ENCODE assay signal across 1 cellular context in the genomic region with DNA sequence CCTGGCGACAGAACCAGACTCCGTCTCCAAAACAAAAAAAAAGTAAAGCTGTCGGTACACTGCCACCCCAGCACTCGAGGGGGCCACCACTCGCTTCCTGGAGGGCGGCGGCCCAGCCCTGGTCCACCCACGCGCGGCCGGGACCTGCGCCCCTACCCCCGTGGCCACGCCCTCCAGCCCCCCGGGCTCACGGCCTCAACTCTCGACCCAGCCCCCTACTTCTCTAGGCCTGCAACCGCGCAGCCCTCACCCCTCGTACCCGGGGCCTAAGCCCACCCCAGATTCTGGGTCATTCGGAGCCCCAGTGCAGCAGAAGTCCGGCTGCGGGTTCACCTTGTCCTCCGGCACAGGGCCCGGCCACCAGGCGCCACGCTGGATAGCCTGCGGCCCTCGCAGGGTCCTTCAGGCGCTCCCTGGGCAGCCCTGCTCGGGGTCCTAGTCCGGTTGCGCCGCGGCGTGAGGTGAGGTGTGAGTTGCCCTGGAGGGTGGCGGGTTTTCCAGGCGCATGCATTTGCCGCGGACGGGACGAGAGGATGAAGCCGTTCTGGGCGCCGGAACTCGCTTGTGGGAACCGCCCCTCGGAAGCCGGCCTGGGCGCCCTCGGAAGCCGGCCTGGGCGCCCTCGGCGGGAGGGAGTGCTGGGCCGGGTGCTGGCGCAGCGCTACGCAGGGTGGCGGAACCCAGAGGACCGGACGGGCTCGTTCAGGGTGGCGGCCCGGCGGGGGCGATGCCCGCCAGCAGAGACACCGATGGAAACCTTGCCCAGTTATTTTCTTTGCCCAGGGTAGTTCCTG.
A peak's percentile ranks its signal among the peaks of the same experiment; 100 is the strongest.
TF ChIP-seq lines count a peak whose summit lies in the region.

A gene (minus strand): TSS at position 348 of the 794 bp plus-strand sequence.

TF ChIP-seq in GM12878, 131 proteins besides CTCF, POLR2A, EP300 and RAD21 (continued from another document and continues in another):
- TF ChIP-seq, protein P1, sequence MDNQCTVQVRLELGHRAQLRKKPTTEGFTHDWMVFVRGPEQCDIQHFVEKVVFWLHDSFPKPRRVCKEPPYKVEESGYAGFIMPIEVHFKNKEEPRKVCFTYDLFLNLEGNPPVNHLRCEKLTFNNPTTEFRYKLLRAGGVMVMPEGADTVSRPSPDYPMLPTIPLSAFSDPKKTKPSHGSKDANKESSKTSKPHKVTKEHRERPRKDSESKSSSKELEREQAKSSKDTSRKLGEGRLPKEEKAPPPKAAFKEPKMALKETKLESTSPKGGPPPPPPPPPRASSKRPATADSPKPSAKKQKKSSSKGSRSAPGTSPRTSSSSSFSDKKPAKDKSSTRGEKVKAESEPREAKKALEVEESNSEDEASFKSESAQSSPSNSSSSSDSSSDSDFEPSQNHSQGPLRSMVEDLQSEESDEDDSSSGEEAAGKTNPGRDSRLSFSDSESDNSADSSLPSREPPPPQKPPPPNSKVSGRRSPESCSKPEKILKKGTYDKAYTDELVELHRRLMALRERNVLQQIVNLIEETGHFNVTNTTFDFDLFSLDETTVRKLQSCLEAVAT (IDR thresholded peaks at IDR 0.05) = no peak
- TF ChIP-seq KDM1A (IDR thresholded peaks at IDR 0.05; ENCODE audit: borderline replicate concordance) (no peak), KLF5 (IDR thresholded peaks at IDR 0.05; ENCODE audit: partially characterized antibody) (peak; percentile 39), SREBF2 (IDR thresholded peaks at IDR 0.05; ENCODE audit: low read length) (no peak), MYC (IDR thresholded peaks at IDR 0.05; ENCODE audit: insufficient read depth, insufficient read length, insufficient replicate concordance, low read length, severe bottlenecking) (peak; percentile 99), BACH1 (IDR thresholded peaks at IDR 0.05; ENCODE audit: borderline replicate concordance) (peak; percentile 31), ZNF24 (IDR thresholded peaks at IDR 0.05) (no peak), IRF4 (IDR thresholded peaks at IDR 0.05; ENCODE audit: low read depth, low read length) (no peak), STAT3 (IDR thresholded peaks at IDR 0.05; ENCODE audit: low read depth, low read length) (no peak), ZNF217 (IDR thresholded peaks at IDR 0.05) (no peak), GATAD2B (conservative IDR thresholded peaks at IDR 0.05; ENCODE audit: low read depth) (peak; percentile 68; the same call in 1 of the 2 replicates), PAX5 (IDR thresholded peaks at IDR 0.05; ENCODE audit: borderline replicate concordance, low read depth, low read length) (no peak), SREBF1 (IDR thresholded peaks at IDR 0.05; ENCODE audit: low read length) (no peak), CHD4 (IDR thresholded peaks at IDR 0.05) (no peak), NR2F1 (conservative IDR thresholded peaks at IDR 0.05) (peak; percentile 86), ZNF384 (IDR thresholded peaks at IDR 0.05; ENCODE audit: borderline replicate concordance, low read depth, low read length) (0 out of 2 replicates have a peak, but pooled peaks have one; percentile 55), CREB1 (IDR thresholded peaks at IDR 0.05; ENCODE audit: low read depth) (peak; percentile 96), HDAC2 (IDR thresholded peaks at IDR 0.05) (no peak), SUPT20H (IDR thresholded peaks at IDR 0.05; ENCODE audit: borderline replicate concordance, control insufficient read depth, low read depth, low read length) (no peak), SMAD5 (IDR thresholded peaks at IDR 0.05; ENCODE audit: low read depth) (no peak), KAT2A (conservative IDR thresholded peaks at IDR 0.05; ENCODE audit: control insufficient read depth, low read depth, low read length) (no peak), RBBP5 (conservative IDR thresholded peaks at IDR 0.05) (no peak), PAX8 (IDR thresholded peaks at IDR 0.05) (no peak), RFX5 (IDR thresholded peaks at IDR 0.05; ENCODE audit: low read depth, low read length) (peak; percentile 36; the same call in 1 of the 2 replicates), CBX5 (IDR thresholded peaks at IDR 0.05; ENCODE audit: low read depth) (peak; percentile 52; the same call in 1 of the 2 replicates), DPF2 (IDR thresholded peaks at IDR 0.05) (peak; percentile 49; the same call in 1 of the 2 replicates), TAF1 (IDR thresholded peaks at IDR 0.05; ENCODE audit: borderline replicate concordance, low read depth, low read length) (peak; percentile 88), IKZF2 (IDR thresholded peaks at IDR 0.05) (peak; percentile 44 to 58; a peak in 2 of 4 replicates), ZNF207 (IDR thresholded peaks at IDR 0.05; ENCODE audit: borderline replicate concordance) (peak; percentile 78), TBL1XR1 (IDR thresholded peaks at IDR 0.05; ENCODE audit: low read depth, low read length) (peak; percentile 27; the same call in 1 of the 2 replicates), HDGF (IDR thresholded peaks at IDR 0.05) (no peak), EGR1 (IDR thresholded peaks at IDR 0.05; ENCODE audit: borderline replicate concordance in 1 of 2, low read depth in 2 of 2, low read length in 2 of 2) (peak in 1 of 2 experiments; percentile 95; a peak in 2 of 3 replicates)
- TF ChIP-seq, protein P2, sequence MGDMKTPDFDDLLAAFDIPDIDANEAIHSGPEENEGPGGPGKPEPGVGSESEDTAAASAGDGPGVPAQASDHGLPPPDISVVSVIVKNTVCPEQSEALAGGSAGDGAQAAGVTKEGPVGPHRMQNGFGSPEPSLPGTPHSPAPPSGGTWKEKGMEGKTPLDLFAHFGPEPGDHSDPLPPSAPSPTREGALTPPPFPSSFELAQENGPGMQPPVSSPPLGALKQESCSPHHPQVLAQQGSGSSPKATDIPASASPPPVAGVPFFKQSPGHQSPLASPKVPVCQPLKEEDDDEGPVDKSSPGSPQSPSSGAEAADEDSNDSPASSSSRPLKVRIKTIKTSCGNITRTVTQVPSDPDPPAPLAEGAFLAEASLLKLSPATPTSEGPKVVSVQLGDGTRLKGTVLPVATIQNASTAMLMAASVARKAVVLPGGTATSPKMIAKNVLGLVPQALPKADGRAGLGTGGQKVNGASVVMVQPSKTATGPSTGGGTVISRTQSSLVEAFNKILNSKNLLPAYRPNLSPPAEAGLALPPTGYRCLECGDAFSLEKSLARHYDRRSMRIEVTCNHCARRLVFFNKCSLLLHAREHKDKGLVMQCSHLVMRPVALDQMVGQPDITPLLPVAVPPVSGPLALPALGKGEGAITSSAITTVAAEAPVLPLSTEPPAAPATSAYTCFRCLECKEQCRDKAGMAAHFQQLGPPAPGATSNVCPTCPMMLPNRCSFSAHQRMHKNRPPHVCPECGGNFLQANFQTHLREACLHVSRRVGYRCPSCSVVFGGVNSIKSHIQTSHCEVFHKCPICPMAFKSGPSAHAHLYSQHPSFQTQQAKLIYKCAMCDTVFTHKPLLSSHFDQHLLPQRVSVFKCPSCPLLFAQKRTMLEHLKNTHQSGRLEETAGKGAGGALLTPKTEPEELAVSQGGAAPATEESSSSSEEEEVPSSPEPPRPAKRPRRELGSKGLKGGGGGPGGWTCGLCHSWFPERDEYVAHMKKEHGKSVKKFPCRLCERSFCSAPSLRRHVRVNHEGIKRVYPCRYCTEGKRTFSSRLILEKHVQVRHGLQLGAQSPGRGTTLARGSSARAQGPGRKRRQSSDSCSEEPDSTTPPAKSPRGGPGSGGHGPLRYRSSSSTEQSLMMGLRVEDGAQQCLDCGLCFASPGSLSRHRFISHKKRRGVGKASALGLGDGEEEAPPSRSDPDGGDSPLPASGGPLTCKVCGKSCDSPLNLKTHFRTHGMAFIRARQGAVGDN (IDR thresholded peaks at IDR 0.05) = peak; percentile 96
- TF ChIP-seq, protein P3, sequence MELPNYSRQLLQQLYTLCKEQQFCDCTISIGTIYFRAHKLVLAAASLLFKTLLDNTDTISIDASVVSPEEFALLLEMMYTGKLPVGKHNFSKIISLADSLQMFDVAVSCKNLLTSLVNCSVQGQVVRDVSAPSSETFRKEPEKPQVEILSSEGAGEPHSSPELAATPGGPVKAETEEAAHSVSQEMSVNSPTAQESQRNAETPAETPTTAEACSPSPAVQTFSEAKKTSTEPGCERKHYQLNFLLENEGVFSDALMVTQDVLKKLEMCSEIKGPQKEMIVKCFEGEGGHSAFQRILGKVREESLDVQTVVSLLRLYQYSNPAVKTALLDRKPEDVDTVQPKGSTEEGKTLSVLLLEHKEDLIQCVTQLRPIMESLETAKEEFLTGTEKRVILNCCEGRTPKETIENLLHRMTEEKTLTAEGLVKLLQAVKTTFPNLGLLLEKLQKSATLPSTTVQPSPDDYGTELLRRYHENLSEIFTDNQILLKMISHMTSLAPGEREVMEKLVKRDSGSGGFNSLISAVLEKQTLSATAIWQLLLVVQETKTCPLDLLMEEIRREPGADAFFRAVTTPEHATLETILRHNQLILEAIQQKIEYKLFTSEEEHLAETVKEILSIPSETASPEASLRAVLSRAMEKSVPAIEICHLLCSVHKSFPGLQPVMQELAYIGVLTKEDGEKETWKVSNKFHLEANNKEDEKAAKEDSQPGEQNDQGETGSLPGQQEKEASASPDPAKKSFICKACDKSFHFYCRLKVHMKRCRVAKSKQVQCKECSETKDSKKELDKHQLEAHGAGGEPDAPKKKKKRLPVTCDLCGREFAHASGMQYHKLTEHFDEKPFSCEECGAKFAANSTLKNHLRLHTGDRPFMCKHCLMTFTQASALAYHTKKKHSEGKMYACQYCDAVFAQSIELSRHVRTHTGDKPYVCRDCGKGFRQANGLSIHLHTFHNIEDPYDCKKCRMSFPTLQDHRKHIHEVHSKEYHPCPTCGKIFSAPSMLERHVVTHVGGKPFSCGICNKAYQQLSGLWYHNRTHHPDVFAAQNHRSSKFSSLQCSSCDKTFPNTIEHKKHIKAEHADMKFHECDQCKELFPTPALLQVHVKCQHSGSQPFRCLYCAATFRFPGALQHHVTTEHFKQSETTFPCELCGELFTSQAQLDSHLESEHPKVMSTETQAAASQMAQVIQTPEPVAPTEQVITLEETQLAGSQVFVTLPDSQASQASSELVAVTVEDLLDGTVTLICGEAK (IDR thresholded peaks at IDR 0.05; ENCODE audit: borderline replicate concordance) = 0 out of 2 replicates have a peak, but pooled peaks have one; percentile 19
- TF ChIP-seq, protein P4, sequence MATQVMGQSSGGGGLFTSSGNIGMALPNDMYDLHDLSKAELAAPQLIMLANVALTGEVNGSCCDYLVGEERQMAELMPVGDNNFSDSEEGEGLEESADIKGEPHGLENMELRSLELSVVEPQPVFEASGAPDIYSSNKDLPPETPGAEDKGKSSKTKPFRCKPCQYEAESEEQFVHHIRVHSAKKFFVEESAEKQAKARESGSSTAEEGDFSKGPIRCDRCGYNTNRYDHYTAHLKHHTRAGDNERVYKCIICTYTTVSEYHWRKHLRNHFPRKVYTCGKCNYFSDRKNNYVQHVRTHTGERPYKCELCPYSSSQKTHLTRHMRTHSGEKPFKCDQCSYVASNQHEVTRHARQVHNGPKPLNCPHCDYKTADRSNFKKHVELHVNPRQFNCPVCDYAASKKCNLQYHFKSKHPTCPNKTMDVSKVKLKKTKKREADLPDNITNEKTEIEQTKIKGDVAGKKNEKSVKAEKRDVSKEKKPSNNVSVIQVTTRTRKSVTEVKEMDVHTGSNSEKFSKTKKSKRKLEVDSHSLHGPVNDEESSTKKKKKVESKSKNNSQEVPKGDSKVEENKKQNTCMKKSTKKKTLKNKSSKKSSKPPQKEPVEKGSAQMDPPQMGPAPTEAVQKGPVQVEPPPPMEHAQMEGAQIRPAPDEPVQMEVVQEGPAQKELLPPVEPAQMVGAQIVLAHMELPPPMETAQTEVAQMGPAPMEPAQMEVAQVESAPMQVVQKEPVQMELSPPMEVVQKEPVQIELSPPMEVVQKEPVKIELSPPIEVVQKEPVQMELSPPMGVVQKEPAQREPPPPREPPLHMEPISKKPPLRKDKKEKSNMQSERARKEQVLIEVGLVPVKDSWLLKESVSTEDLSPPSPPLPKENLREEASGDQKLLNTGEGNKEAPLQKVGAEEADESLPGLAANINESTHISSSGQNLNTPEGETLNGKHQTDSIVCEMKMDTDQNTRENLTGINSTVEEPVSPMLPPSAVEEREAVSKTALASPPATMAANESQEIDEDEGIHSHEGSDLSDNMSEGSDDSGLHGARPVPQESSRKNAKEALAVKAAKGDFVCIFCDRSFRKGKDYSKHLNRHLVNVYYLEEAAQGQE (IDR thresholded peaks at IDR 0.05; ENCODE audit: low read depth, low read length) = no peak
- TF ChIP-seq, protein P5, sequence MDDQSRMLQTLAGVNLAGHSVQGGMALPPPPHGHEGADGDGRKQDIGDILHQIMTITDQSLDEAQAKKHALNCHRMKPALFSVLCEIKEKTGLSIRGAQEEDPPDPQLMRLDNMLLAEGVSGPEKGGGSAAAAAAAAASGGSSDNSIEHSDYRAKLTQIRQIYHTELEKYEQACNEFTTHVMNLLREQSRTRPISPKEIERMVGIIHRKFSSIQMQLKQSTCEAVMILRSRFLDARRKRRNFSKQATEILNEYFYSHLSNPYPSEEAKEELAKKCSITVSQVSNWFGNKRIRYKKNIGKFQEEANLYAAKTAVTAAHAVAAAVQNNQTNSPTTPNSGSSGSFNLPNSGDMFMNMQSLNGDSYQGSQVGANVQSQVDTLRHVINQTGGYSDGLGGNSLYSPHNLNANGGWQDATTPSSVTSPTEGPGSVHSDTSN (IDR thresholded peaks at IDR 0.05; ENCODE audit: insufficient replicate concordance, low read depth, low read length) = peak; percentile 12
- TF ChIP-seq, protein P6, sequence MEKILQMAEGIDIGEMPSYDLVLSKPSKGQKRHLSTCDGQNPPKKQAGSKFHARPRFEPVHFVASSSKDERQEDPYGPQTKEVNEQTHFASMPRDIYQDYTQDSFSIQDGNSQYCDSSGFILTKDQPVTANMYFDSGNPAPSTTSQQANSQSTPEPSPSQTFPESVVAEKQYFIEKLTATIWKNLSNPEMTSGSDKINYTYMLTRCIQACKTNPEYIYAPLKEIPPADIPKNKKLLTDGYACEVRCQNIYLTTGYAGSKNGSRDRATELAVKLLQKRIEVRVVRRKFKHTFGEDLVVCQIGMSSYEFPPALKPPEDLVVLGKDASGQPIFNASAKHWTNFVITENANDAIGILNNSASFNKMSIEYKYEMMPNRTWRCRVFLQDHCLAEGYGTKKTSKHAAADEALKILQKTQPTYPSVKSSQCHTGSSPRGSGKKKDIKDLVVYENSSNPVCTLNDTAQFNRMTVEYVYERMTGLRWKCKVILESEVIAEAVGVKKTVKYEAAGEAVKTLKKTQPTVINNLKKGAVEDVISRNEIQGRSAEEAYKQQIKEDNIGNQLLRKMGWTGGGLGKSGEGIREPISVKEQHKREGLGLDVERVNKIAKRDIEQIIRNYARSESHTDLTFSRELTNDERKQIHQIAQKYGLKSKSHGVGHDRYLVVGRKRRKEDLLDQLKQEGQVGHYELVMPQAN (conservative IDR thresholded peaks at IDR 0.05) = peak; percentile 47; the same call in 1 of the 2 replicates
- TF ChIP-seq, protein P7, sequence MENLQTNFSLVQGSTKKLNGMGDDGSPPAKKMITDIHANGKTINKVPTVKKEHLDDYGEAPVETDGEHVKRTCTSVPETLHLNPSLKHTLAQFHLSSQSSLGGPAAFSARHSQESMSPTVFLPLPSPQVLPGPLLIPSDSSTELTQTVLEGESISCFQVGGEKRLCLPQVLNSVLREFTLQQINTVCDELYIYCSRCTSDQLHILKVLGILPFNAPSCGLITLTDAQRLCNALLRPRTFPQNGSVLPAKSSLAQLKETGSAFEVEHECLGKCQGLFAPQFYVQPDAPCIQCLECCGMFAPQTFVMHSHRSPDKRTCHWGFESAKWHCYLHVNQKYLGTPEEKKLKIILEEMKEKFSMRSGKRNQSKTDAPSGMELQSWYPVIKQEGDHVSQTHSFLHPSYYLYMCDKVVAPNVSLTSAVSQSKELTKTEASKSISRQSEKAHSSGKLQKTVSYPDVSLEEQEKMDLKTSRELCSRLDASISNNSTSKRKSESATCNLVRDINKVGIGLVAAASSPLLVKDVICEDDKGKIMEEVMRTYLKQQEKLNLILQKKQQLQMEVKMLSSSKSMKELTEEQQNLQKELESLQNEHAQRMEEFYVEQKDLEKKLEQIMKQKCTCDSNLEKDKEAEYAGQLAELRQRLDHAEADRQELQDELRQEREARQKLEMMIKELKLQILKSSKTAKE (IDR thresholded peaks at IDR 0.05; ENCODE audit: low read depth, poor library complexity, severe bottlenecking) = no peak
